ENCODE assay signal across 12 cellular contexts in genomic region chr7:98287486-98287959, GRCh38. TPM values are rescaled to one million over a fixed set of nuclear protein-coding genes. Genes with fewer than 3 reads are reported as not detected.
DNase-seq lines count a peak whose midpoint lies in the region; ATAC-seq and TF ChIP-seq lines count a peak whose summit lies in the region.
"Had no signal": no experiment of that assay in that cellular context is flagged by ENCODE, and none has a peak within 500 bp of the region (broad histone marks: within the 10 kb centered on the region; RNA-seq: fewer than 3 reads in every experiment).

No MANE protein-coding gene starts in this region.

- H3K9ac ChIP-seq in mammary epithelial cell (ENCODE audit: insufficient read depth, low read length) (no peak overlapping the region), mesenchymal stem cell (ENCODE audit: low read length) (peak overlapping the region; percentile 95)

- H4K8ac ChIP-seq in mesenchymal stem cell (ENCODE audit: low read length) = peak overlapping the region; percentile 51

- dilution Hi-C loops in mammary epithelial cell (cut with HindIII; ENCODE audit: low sequenced_read_pairs) = no loop called here

- H3K18ac ChIP-seq in mesenchymal stem cell (ENCODE audit: low read depth in 1 of 2, low read length in 2 of 2) = peak overlapping the region in 1 of 2 experiments; percentile 48

- intact Hi-C loops in mammary epithelial cell (cut with micrococcal nuclease) = loop anchor here (1.0 to 10.0 kb wide), 3 partner anchors 67 to 183 kb away; partner anchors contain the start of genes BAIAP2L1 and LMTK2

- H3K4me1 ChIP-seq in mammary epithelial cell (ENCODE audit: insufficient read depth, low read length) = peaks cover 62% of the 10 kb centered on the region
- H3K4me1 ChIP-seq in mesenchymal stem cell (ENCODE audit: control insufficient read depth, insufficient read depth, low read depth, low read length) = peaks cover 57% of the 10 kb centered on the region

- no peak overlapping the region for H2BK5ac ChIP-seq in mesenchymal stem cell (ENCODE audit: low read depth, low read length, poor library complexity, severe bottlenecking)

- peaks cover 10% of the 10 kb centered on the region for H3K79me1 ChIP-seq in mesenchymal stem cell (replicated peaks; ENCODE audit: low read length, poor library complexity, severe bottlenecking)

- H2AFZ ChIP-seq in mammary epithelial cell (ENCODE audit: low read depth, low read length) = no peak overlapping the region
- no peak overlapping the region for H2AFZ ChIP-seq in mesenchymal stem cell (ENCODE audit: low read depth, low read length)

- H3K4me1 Mint-ChIP-seq in activated naive CD8-positive, alpha-beta T cell treated with anti-CD3 and anti-CD28 coated beads, Interleukin-2, amount 50 U/mL, for 24 hours = peaks cover 23% of the 10 kb centered on the region

- H3K9me3 ChIP-seq in mammary epithelial cell (replicated peaks; ENCODE audit: insufficient read depth, low read length) (no peaks in the 10 kb centered on the region), mesenchymal stem cell (ENCODE audit: control insufficient read depth, low read length) (no peaks in the 10 kb centered on the region), MG63 (no peaks in the 10 kb centered on the region)

- peak; percentile 59 for DNase-seq in NCI-H146 (lab: John Stamatoyannopoulos, UW)
- DNase-seq in mammary epithelial cell = peak; percentile 88
- no peak for DNase-seq in mesenchymal stem cell
- no peak for DNase-seq in activated naive CD8-positive, alpha-beta T cell treated with anti-CD3 and anti-CD28 coated beads, Interleukin-2, amount 50 U/mL, for 24 hours
- DNase-seq in NCI-H1092 treated with DMSO at 0.1 percent for 48 hours (lab: John Stamatoyannopoulos, UW) = no peak
- no peak for DNase-seq in MG63
- DNase-seq: CD4-positive, alpha-beta T cell; HCEC 1CT; stimulated activated CD8-positive, alpha-beta memory T cell treated with anti-CD3 and anti-CD28 coated beads, Interleukin-4, amount 100 ng/mL, for 48 hours had no signal

- H2BK15ac ChIP-seq in mesenchymal stem cell (ENCODE audit: low read depth, poor library complexity, severe bottlenecking) = no peak overlapping the region

- H3K27me3 ChIP-seq in mammary epithelial cell (ENCODE audit: insufficient read depth, low read length) = no peaks in the 10 kb centered on the region
- no peaks in the 10 kb centered on the region for H3K27me3 ChIP-seq in mesenchymal stem cell (ENCODE audit: control insufficient read depth in 1 of 2, insufficient read depth in 1 of 2, low read length in 2 of 2)
- H3K27me3 ChIP-seq in MG63 = no peaks in the 10 kb centered on the region

- CTCF ChIA-PET in mammary epithelial cell (lab: Charles Lee; ENCODE audit: low non-redundant PET) = interaction anchor here (0.7 to 0.9 kb wide), 2 partner anchors 113 to 131 kb away, joined by 4 read pairs; partner anchors contain the start of gene BAIAP2L1

- H3K36me3 ChIP-seq in mammary epithelial cell (ENCODE audit: insufficient read depth, low read length) (peaks cover 12% of the 10 kb centered on the region), mesenchymal stem cell (ENCODE audit: control insufficient read depth in 1 of 2, insufficient read depth in 2 of 2, low read depth in 1 of 2, low read length in 2 of 2) (peaks cover 70 to 76% of the 10 kb centered on the region in 2 experiments), MG63 (no peaks in the 10 kb centered on the region; the same call in none of the 2 replicates)

- BruUV-seq in mammary epithelial cell (replicated peaks; lab: Mats Ljungman, UMichigan) = no TSS peak

- H2BK12ac ChIP-seq in mesenchymal stem cell (ENCODE audit: low read length in 2 of 2) = no peak overlapping the region

- peaks cover 93% of the 10 kb centered on the region for H3K79me2 ChIP-seq in mammary epithelial cell (ENCODE audit: insufficient read depth, low read length)

- peaks cover 5% of the 10 kb centered on the region for H3K36me3 Mint-ChIP-seq in activated naive CD8-positive, alpha-beta T cell treated with anti-CD3 and anti-CD28 coated beads, Interleukin-2, amount 50 U/mL, for 24 hours (ENCODE audit: low read depth)

- H3K4me2 ChIP-seq in mammary epithelial cell (ENCODE audit: insufficient read depth, low read depth, low read length) (peak overlapping the region; percentile 70), mesenchymal stem cell (ENCODE audit: low read length, poor library complexity, severe bottlenecking) (no peak overlapping the region)

- peak overlapping the region in 1 of 2 experiments; percentile 37 for H3K14ac ChIP-seq in mesenchymal stem cell (ENCODE audit: low read length in 2 of 2)

- H2BK120ac ChIP-seq in mesenchymal stem cell (ENCODE audit: low read depth, low read length) = no peak overlapping the region

- no peaks in the 10 kb centered on the region for H4K20me1 ChIP-seq in mammary epithelial cell (ENCODE audit: insufficient read depth, low read length)

- H3K9me3 Mint-ChIP-seq in activated naive CD8-positive, alpha-beta T cell treated with anti-CD3 and anti-CD28 coated beads, Interleukin-2, amount 50 U/mL, for 24 hours = no peaks in the 10 kb centered on the region
- H3K9me3 Mint-ChIP-seq: brain; CD4-positive, alpha-beta T cell had no signal

- in situ Hi-C loops in mammary epithelial cell (cut with MboI; ENCODE audit: low sequenced_read_pairs in 2 of 2) = loop anchor here (25.0 kb wide), 1 partner anchor 550 kb away; no protein-coding TSS in a partner anchor

- no peak overlapping the region for H3K23ac ChIP-seq in mesenchymal stem cell (ENCODE audit: low read length in 2 of 2)

- H3K4me3 ChIP-seq in mammary epithelial cell (replicated peaks in 1 of 3; ENCODE audit: insufficient read depth in 1 of 3, low read depth in 2 of 3, low read length in 3 of 3) (peak overlapping the region in 1 of 3 experiments; percentile 12), mesenchymal stem cell (ENCODE audit: insufficient read depth in 1 of 2, low read depth in 1 of 2, low read length in 2 of 2) (peak overlapping the region in 1 of 2 experiments; percentile 91), MG63 (no peak overlapping the region)

- no peak overlapping the region for H3K4ac ChIP-seq in mesenchymal stem cell (ENCODE audit: low read depth in 1 of 2, low read length in 2 of 2)

- no peak for ATAC-seq in GM18520 (IDR thresholded peaks at IDR 0.05; ENCODE audit: unreplicated experiment)
- ATAC-seq in activated naive CD8-positive, alpha-beta T cell treated with anti-CD3 and anti-CD28 coated beads, Interleukin-2, amount 50 U/mL, for 24 hours = no peak

- WGBS in mammary epithelial cell (ENCODE audit: low coverage, missing lambda C conversion rate) = 0% methylated on average over 2 of the region's 14 CpGs
- 88% methylated on average over 10 of the region's 14 CpGs for WGBS in mesenchymal stem cell

- H2AK5ac ChIP-seq in mesenchymal stem cell (ENCODE audit: low read length, severe bottlenecking) = no peak overlapping the region

- no peak overlapping the region for H3K27ac Mint-ChIP-seq in activated naive CD8-positive, alpha-beta T cell treated with anti-CD3 and anti-CD28 coated beads, Interleukin-2, amount 50 U/mL, for 24 hours
- H3K27ac Mint-ChIP-seq: brain; CD4-positive, alpha-beta T cell had no signal

- H3K27ac ChIP-seq in 22Rv1 (0 out of 2 replicates have a peak overlapping the region, but pooled peaks have one; percentile 7), mammary epithelial cell (ENCODE audit: insufficient read depth, low read depth, low read length) (no peak overlapping the region), mesenchymal stem cell (ENCODE audit: low read length, poor library complexity, severe bottlenecking) (no peak overlapping the region)

- H3K27me3 Mint-ChIP-seq in activated naive CD8-positive, alpha-beta T cell treated with anti-CD3 and anti-CD28 coated beads, Interleukin-2, amount 50 U/mL, for 24 hours = no peaks in the 10 kb centered on the region
- H3K27me3 Mint-ChIP-seq: brain; CD4-positive, alpha-beta T cell had no signal

- TF ChIP-seq CTCF in 22Rv1 (IDR thresholded peaks at IDR 0.05) = no peak
- no peak for TF ChIP-seq CTCF in mammary epithelial cell (conservative IDR thresholded peaks at IDR 0.05 in 1 of 2, IDR thresholded peaks at IDR 0.05 in 1 of 2; ENCODE audit: extremely low read depth in 1 of 2, insufficient read depth in 1 of 2, low read depth in 1 of 2, low read length in 2 of 2)

- H3K4me3 Mint-ChIP-seq in activated naive CD8-positive, alpha-beta T cell treated with anti-CD3 and anti-CD28 coated beads, Interleukin-2, amount 50 U/mL, for 24 hours = no peak overlapping the region
- H3K4me3 Mint-ChIP-seq: brain; CD4-positive, alpha-beta T cell had no signal

- H4K91ac ChIP-seq in mesenchymal stem cell (ENCODE audit: low read length) = no peak overlapping the region

RNA-seq across cellular contexts. Expression of gene BRI3, which starts 6.0 kb away (rescaled TPM):
- 100 to 1,000 TPM in 1 of 2 donors, 10 to 100 TPM in 1; 24.5 to 158 TPM for total RNA-seq in mammary epithelial cell
- polyA plus RNA-seq in mammary epithelial cell = 43.1 TPM
- polyA minus RNA-seq in mammary epithelial cell = 113 TPM
- 768 TPM for polyA plus RNA-seq in mesenchymal stem cell (2013, experiment 1 of 2)
- polyA plus RNA-seq in mesenchymal stem cell (2013, experiment 2 of 2) = 790 TPM
- total RNA-seq in MG63 (2014; rRNA removed; shearing (Covaris generic); ENCODE audit: low replicate concordance) = 12.5 and 37.3 TPM in 2 replicates

RNA-seq across cellular contexts. Expression of gene TECPR1, which starts 35.5 kb away (rescaled TPM):
- total RNA-seq in mammary epithelial cell = 10 to 100 TPM; 13.2 to 14.6 TPM
- polyA plus RNA-seq in mammary epithelial cell = 1.6 TPM
- 1.1 TPM for polyA minus RNA-seq in mammary epithelial cell
- polyA plus RNA-seq in mesenchymal stem cell (2013, experiment 1 of 2) = 7.4 TPM
- 7.4 TPM for polyA plus RNA-seq in mesenchymal stem cell (2013, experiment 2 of 2)
- 4.8 and 9.5 TPM in 2 replicates for total RNA-seq in MG63 (2014; rRNA removed; shearing (Covaris generic); ENCODE audit: low replicate concordance)

Comparison
In these comparisons a context has a peak if more than half of its experiments do, and no peak if none do; other contexts are left out.
1. DNase-seq: peak in NCI-H146 (single experiment) and mammary epithelial cell (single experiment); none in mesenchymal stem cell (single experiment), activated naive CD8-positive, alpha-beta T cell treated with anti-CD3 and anti-CD28 coated beads, Interleukin-2, amount 50 U/mL, for 24 hours (single experiment), NCI-H1092 treated with DMSO at 0.1 percent for 48 hours (single experiment) and MG63 (single experiment).